Comparison of ENCODE assay signal across 1 cellular context in genomic region chr16:30948087-30948955, GRCh38.
TF ChIP-seq lines count a peak whose summit lies in the region.

No MANE protein-coding gene starts in this region.

TF ChIP-seq in HEK293, 187 proteins besides CTCF, POLR2A, EP300 and RAD21 (continued from another document):
- TF ChIP-seq ZNF148 (tag by site-specific recombination; IDR thresholded peaks at IDR 0.05; ENCODE audit: borderline replicate concordance) (no peak), GLI4 (tag by site-specific recombination; IDR thresholded peaks at IDR 0.05) (no peak), GLIS1 (tag by site-specific recombination; IDR thresholded peaks at IDR 0.05) (peak; percentile 83), WT1 (tag by site-specific recombination; IDR thresholded peaks at IDR 0.05) (0 out of 2 replicates have a peak, but pooled peaks have one; percentile 41), PRDM4 (tag by site-specific recombination; IDR thresholded peaks at IDR 0.05) (no peak), ZFP69B (tag by site-specific recombination; IDR thresholded peaks at IDR 0.05) (0 out of 2 replicates have a peak, but pooled peaks have one; percentile 31), ZNF521 (tag by site-specific recombination; IDR thresholded peaks at IDR 0.05) (no peak), ZEB2 (tag by site-specific recombination; IDR thresholded peaks at IDR 0.05) (0 out of 2 replicates have a peak, but pooled peaks have one; percentile 43), ZNF792 (tag by site-specific recombination; IDR thresholded peaks at IDR 0.05) (no peak), ZNF37A (tag by site-specific recombination; IDR thresholded peaks at IDR 0.05) (no peak), PATZ1 (tag by site-specific recombination; IDR thresholded peaks at IDR 0.05) (peak; percentile 90), SP3 (tag by site-specific recombination; IDR thresholded peaks at IDR 0.05) (peak; percentile 82), ZNF76 (tag by site-specific recombination; IDR thresholded peaks at IDR 0.05; ENCODE audit: borderline replicate concordance, low read depth) (peak; percentile 16; the same call in 1 of the 2 replicates), ZNF701 (tag by site-specific recombination; IDR thresholded peaks at IDR 0.05) (no peak), MYNN (tag by site-specific recombination; IDR thresholded peaks at IDR 0.05; ENCODE audit: borderline replicate concordance) (peak; percentile 70; the same call in 1 of the 2 replicates), IKZF3 (tag by site-specific recombination; IDR thresholded peaks at IDR 0.05) (peak; percentile 74), FEZF1 (tag by site-specific recombination; IDR thresholded peaks at IDR 0.05) (peak; percentile 99), ZNF560 (tag by site-specific recombination; IDR thresholded peaks at IDR 0.05; ENCODE audit: borderline replicate concordance) (no peak), PBX3 (CRISPR knock-in tag; IDR thresholded peaks at IDR 0.05) (peak; percentile 74; the same call in 1 of the 2 replicates), SALL2 (tag by site-specific recombination; IDR thresholded peaks at IDR 0.05; ENCODE audit: borderline replicate concordance) (no peak), ZBTB21 (tag by site-specific recombination; IDR thresholded peaks at IDR 0.05) (no peak), ATF2 (tag by site-specific recombination; IDR thresholded peaks at IDR 0.05; ENCODE audit: low read depth) (no peak), KLF7 (tag by site-specific recombination; IDR thresholded peaks at IDR 0.05; ENCODE audit: borderline replicate concordance) (no peak)
